9 cellular contexts compared by ENCODE assay signal in the genomic region with DNA sequence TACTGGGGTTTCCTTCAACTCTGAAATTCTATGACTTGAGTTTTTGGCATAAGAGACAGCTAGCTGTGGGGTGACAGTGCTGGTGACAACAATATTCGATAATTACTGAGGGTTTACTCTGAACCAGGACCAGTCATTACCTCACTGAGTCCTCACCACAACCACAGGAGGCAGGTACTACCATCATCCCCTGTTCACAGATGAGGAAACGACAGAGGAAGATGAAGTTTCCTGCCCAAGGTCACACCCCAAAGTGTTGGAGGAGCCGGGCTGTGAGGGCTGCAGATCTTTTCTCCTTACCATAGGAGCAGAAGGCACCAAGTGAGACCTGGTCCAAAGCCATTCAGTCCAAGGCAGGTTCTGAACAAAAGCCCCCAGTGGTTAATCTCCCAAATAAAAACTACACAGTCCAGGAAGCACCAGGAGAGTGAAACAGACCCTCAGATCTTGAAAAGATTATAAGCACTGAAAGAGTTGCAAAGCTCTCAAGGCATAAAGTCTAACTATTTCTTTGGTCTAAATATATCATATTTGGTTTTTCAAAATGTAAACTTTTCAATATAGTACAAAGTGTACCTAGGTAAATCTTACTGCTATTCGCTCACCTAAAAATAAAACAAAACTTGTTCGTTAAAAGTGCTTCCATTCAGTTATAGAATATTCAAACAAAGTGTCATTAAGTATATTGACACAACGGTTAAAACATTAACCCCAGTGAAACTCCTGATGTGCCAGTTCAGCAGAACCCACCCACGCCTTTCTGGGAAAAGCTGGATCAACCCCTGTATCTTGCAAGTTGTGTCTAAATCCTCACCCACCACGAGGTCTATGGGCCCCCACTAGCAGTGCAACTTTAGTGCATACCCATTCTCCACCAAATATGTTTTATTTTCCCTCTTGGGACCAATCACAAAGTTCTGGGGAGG.
DNase-seq lines count a peak whose midpoint lies in the region; ATAC-seq and TF ChIP-seq lines count a peak whose summit lies in the region.
"Had no signal": no experiment of that assay in that cellular context is flagged by ENCODE, and none has a peak within 500 bp of the region (broad histone marks: within the 10 kb centered on the region; RNA-seq: fewer than 3 reads in every experiment).

No MANE protein-coding gene starts in this region.

- CTCF ChIA-PET in activated CD8-positive, alpha-beta T cell treated with anti-CD3 and anti-CD28 coated beads, Interleukin-2, amount 10 ng/mL, durations not matched to agents 7 days and 5 days (lab: Charles Lee): interaction anchor here (2.2 kb wide), 1 partner anchor 12 kb away, joined by 7 read pairs; no protein-coding TSS in a partner anchor

- TF ChIP-seq CTCF in smooth muscle cell (IDR thresholded peaks at IDR 0.05; ENCODE audit: borderline replicate concordance, insufficient read depth, poor library complexity, severe bottlenecking) (no peak), gastrocnemius medialis (IDR thresholded peaks at IDR 0.05 in 4 of 5, conservative IDR thresholded peaks at IDR 0.05 in 1 of 5) (no peak), testis (IDR thresholded peaks at IDR 0.05) (no peak)

- no peak overlapping the region for H3K27ac ChIP-seq in smooth muscle cell (ENCODE audit: low read depth)
- H3K27ac ChIP-seq in gastrocnemius medialis: no peak overlapping the region
- no peak overlapping the region for H3K27ac ChIP-seq in testis

- peak overlapping the region; percentile 94 for H3K27ac Mint-ChIP-seq in activated CD8-positive, alpha-beta T cell treated with anti-CD3 and anti-CD28 coated beads, Interleukin-2, amount 10 ng/mL, durations not matched to agents 7 days and 5 days

- peaks cover 7% of the 10 kb centered on the region for H3K27me3 ChIP-seq in smooth muscle cell (ENCODE audit: low read depth)
- H3K27me3 ChIP-seq in gastrocnemius medialis: no peaks in the 10 kb centered on the region
- H3K27me3 ChIP-seq in testis: no peaks in the 10 kb centered on the region

- H3K36me3 ChIP-seq in smooth muscle cell (ENCODE audit: low read depth) (no peaks in the 10 kb centered on the region), gastrocnemius medialis (no peaks in the 10 kb centered on the region), testis (ENCODE audit: low read depth, missing control alignments) (no peaks in the 10 kb centered on the region)

- H3K9ac ChIP-seq in smooth muscle cell (ENCODE audit: low read depth): no peak overlapping the region

- no peaks in the 10 kb centered on the region for H3K9me3 Mint-ChIP-seq in activated CD8-positive, alpha-beta T cell treated with anti-CD3 and anti-CD28 coated beads, Interleukin-2, amount 10 ng/mL, durations not matched to agents 7 days and 5 days (ENCODE audit: insufficient read depth)

- no peaks in the 10 kb centered on the region for H3F3A ChIP-seq in smooth muscle cell (ENCODE audit: low read depth)

- H4K20me1 ChIP-seq in smooth muscle cell (ENCODE audit: low read depth): no peaks in the 10 kb centered on the region

- H3K4me1 ChIP-seq in smooth muscle cell (ENCODE audit: low read depth) (no peaks in the 10 kb centered on the region), gastrocnemius medialis (peaks cover 21 to 27% of the 10 kb centered on the region in 2 donors), testis (no peaks in the 10 kb centered on the region)

- peaks cover 41% of the 10 kb centered on the region for H3K4me1 Mint-ChIP-seq in activated CD8-positive, alpha-beta T cell treated with anti-CD3 and anti-CD28 coated beads, Interleukin-2, amount 10 ng/mL, durations not matched to agents 7 days and 5 days (ENCODE audit: low read depth)

- peaks cover under 1% of the 10 kb centered on the region for H3K27me3 Mint-ChIP-seq in activated CD8-positive, alpha-beta T cell treated with anti-CD3 and anti-CD28 coated beads, Interleukin-2, amount 10 ng/mL, durations not matched to agents 7 days and 5 days (ENCODE audit: low read depth)

- H3K4me2 ChIP-seq in smooth muscle cell: no peak overlapping the region

- intact Hi-C loops in gastrocnemius medialis (cut with DNase I; ENCODE audit: low total_unique reads): loop anchor here (5.0 to 10.0 kb wide), 2 partner anchors 148 to 425 kb away; partner anchors contain the start of genes IFT74 and MOB3B
- intact Hi-C loops in testis (cut with DNase I; ENCODE audit: low total_unique reads): no loop called here

- H3K9me3 ChIP-seq in smooth muscle cell (replicated peaks; ENCODE audit: low read depth): no peaks in the 10 kb centered on the region
- no peaks in the 10 kb centered on the region for H3K9me3 ChIP-seq in gastrocnemius medialis
- no peaks in the 10 kb centered on the region for H3K9me3 ChIP-seq in testis

- no peak overlapping the region for H2AFZ ChIP-seq in smooth muscle cell (ENCODE audit: low read depth)

- TF ChIP-seq POLR2A in gastrocnemius medialis (IDR thresholded peaks at IDR 0.05) (no peak), testis (IDR thresholded peaks at IDR 0.05) (no peak)

- no peaks in the 10 kb centered on the region for H3K36me3 Mint-ChIP-seq in activated CD8-positive, alpha-beta T cell treated with anti-CD3 and anti-CD28 coated beads, Interleukin-2, amount 10 ng/mL, durations not matched to agents 7 days and 5 days (ENCODE audit: low read depth)

- no peaks in the 10 kb centered on the region for H3K79me2 ChIP-seq in smooth muscle cell (ENCODE audit: low read depth)

- no peak for DNase-seq in activated CD4-positive, CD25-positive, alpha-beta regulatory T cell treated with anti-CD3 and anti-CD28 coated beads, Interleukin-2, amount 50 U/mL, for 72 hours
- DNase-seq in activated CD8-positive, alpha-beta T cell treated with anti-CD3 and anti-CD28 coated beads, Interleukin-2, amount 10 ng/mL, durations not matched to agents 7 days and 5 days: peak; percentile 85
- DNase-seq in smooth muscle cell (lab: John Stamatoyannopoulos, UW; ENCODE audit: unreplicated experiment) (no peak), gastrocnemius medialis (no peak), testis (no peak)
- DNase-seq: Kasumi-1 had no signal

- peak; percentile 27 to 52 for ATAC-seq in activated CD4-positive, CD25-positive, alpha-beta regulatory T cell treated with anti-CD3 and anti-CD28 coated beads, Interleukin-2, amount 50 U/mL, for 24 hours
- ATAC-seq in HG02759 (IDR thresholded peaks at IDR 0.05; ENCODE audit: unreplicated experiment): peak; percentile 22
- peak; percentile 99 for ATAC-seq in activated CD8-positive, alpha-beta T cell treated with anti-CD3 and anti-CD28 coated beads, Interleukin-2, amount 10 ng/mL, durations not matched to agents 7 days and 5 days
- ATAC-seq in gastrocnemius medialis: no peak
- ATAC-seq in HG03097 (IDR thresholded peaks at IDR 0.05; ENCODE audit: low FRiP score, unreplicated experiment): no peak

- WGBS in smooth muscle cell (ENCODE audit: low lambda C conversion rate): 90% methylated on average over 8 of the region's 8 CpGs
- 82 to 84% methylated on average over 8 of the region's 8 CpGs for WGBS in testis, 2 donors

- peak overlapping the region; percentile 66 for H3K4me3 Mint-ChIP-seq in activated CD8-positive, alpha-beta T cell treated with anti-CD3 and anti-CD28 coated beads, Interleukin-2, amount 10 ng/mL, durations not matched to agents 7 days and 5 days

- in situ Hi-C loops in gastrocnemius medialis (cut with MboI; ENCODE audit: low sequenced_read_pairs in 4 of 4): loop anchor here in 1 of 4 donors (10.0 kb wide), 2 partner anchors 65 to 165 kb away; no protein-coding TSS in a partner anchor

- POLR2A ChIA-PET in activated CD8-positive, alpha-beta T cell treated with anti-CD3 and anti-CD28 coated beads, Interleukin-2, amount 10 ng/mL, durations not matched to agents 7 days and 5 days (lab: Charles Lee): interaction anchor here (0.6 to 1.9 kb wide), 3 partner anchors 11 to 193 kb away, joined by 3 to 5 read pairs (median 4); partner anchors contain the start of gene C9orf72

- H3K4me3 ChIP-seq in smooth muscle cell (peak overlapping the region; percentile 6), gastrocnemius medialis (no peak overlapping the region), testis (no peak overlapping the region)

Comparison
In these comparisons a context has a peak if more than half of its experiments do, and no peak if none do; other contexts are left out.
1. ATAC-seq: peak in activated CD4-positive, CD25-positive, alpha-beta regulatory T cell treated with anti-CD3 and anti-CD28 coated beads, Interleukin-2, amount 50 U/mL, for 24 hours (2 of 2), HG02759 (single experiment) and activated CD8-positive, alpha-beta T cell treated with anti-CD3 and anti-CD28 coated beads, Interleukin-2, amount 10 ng/mL, durations not matched to agents 7 days and 5 days (single experiment); none in gastrocnemius medialis (0 of 2) and HG03097 (single experiment).